7 cellular contexts compared by ENCODE assay signal in genomic region chr11:18526130-18526520, GRCh38. TPM values are rescaled to one million over a fixed set of nuclear protein-coding genes. Genes with fewer than 3 reads are reported as not detected.
DNase-seq lines count a peak whose midpoint lies in the region; ATAC-seq and TF ChIP-seq lines count a peak whose summit lies in the region.

No MANE protein-coding gene starts in this region.

- no peak for ATAC-seq in activated CD8-positive, alpha-beta T cell treated with anti-CD3 and anti-CD28 coated beads for 36 hours
- ATAC-seq in stimulated activated naive B cell treated with anti-CD40 and anti-IgM and Interleukin-4, amounts not matched to agents 10 μg/mL and 1 μg/mL and 100 μg/mL, for 72 hours (replicated peaks): no peak
- no peak for ATAC-seq in HG03095 (IDR thresholded peaks at IDR 0.05; ENCODE audit: unreplicated experiment)

- H3K9me3 Mint-ChIP-seq in activated CD8-positive, alpha-beta T cell treated with anti-CD3 and anti-CD28 coated beads for 36 hours: no peaks in the 10 kb centered on the region
- H3K9me3 Mint-ChIP-seq in stimulated activated naive B cell treated with anti-CD40 and anti-IgM and Interleukin-4, amounts not matched to agents 10 μg/mL and 1 μg/mL and 100 μg/mL, for 72 hours: no peaks in the 10 kb centered on the region

- H3K4me3 ChIP-seq in HFF-Myc (replicated peaks; ENCODE audit: low read depth, low read length) (peak overlapping the region; percentile 75), iPS-11a (ENCODE audit: low read depth, low read length) (peak overlapping the region; percentile 97)

- peaks cover 47% of the 10 kb centered on the region for H3K4me1 Mint-ChIP-seq in activated CD8-positive, alpha-beta T cell treated with anti-CD3 and anti-CD28 coated beads for 36 hours (ENCODE audit: low read depth)
- H3K4me1 Mint-ChIP-seq in stimulated activated naive B cell treated with anti-CD40 and anti-IgM and Interleukin-4, amounts not matched to agents 10 μg/mL and 1 μg/mL and 100 μg/mL, for 72 hours: peaks cover 13 to 38% of the 10 kb centered on the region in 2 donors

- H3K27ac Mint-ChIP-seq in activated CD8-positive, alpha-beta T cell treated with anti-CD3 and anti-CD28 coated beads for 36 hours: peak overlapping the region; percentile 99
- H3K27ac Mint-ChIP-seq in stimulated activated naive B cell treated with anti-CD40 and anti-IgM and Interleukin-4, amounts not matched to agents 10 μg/mL and 1 μg/mL and 100 μg/mL, for 72 hours: peak overlapping the region; percentile 99

- intact Hi-C loops in activated CD8-positive, alpha-beta T cell treated with anti-CD3 and anti-CD28 coated beads for 36 hours (cut with micrococcal nuclease): loop anchor here (5.0 kb wide), 1 partner anchor 204 kb away; the partner anchor contains the start of genes GTF2H1 and HPS5

- H3K4me3 Mint-ChIP-seq in activated CD8-positive, alpha-beta T cell treated with anti-CD3 and anti-CD28 coated beads for 36 hours: peak overlapping the region; percentile 90
- peak overlapping the region; percentile 94 to 98 for H3K4me3 Mint-ChIP-seq in stimulated activated naive B cell treated with anti-CD40 and anti-IgM and Interleukin-4, amounts not matched to agents 10 μg/mL and 1 μg/mL and 100 μg/mL, for 72 hours

- peaks cover 22% of the 10 kb centered on the region for H3K36me3 Mint-ChIP-seq in activated CD8-positive, alpha-beta T cell treated with anti-CD3 and anti-CD28 coated beads for 36 hours (ENCODE audit: low read depth)
- peaks cover 17 to 29% of the 10 kb centered on the region in 2 donors for H3K36me3 Mint-ChIP-seq in stimulated activated naive B cell treated with anti-CD40 and anti-IgM and Interleukin-4, amounts not matched to agents 10 μg/mL and 1 μg/mL and 100 μg/mL, for 72 hours

- H3K27me3 Mint-ChIP-seq in activated CD8-positive, alpha-beta T cell treated with anti-CD3 and anti-CD28 coated beads for 36 hours: no peaks in the 10 kb centered on the region
- H3K27me3 Mint-ChIP-seq in stimulated activated naive B cell treated with anti-CD40 and anti-IgM and Interleukin-4, amounts not matched to agents 10 μg/mL and 1 μg/mL and 100 μg/mL, for 72 hours: no peaks in the 10 kb centered on the region

- no peak for TF ChIP-seq CTCF in HFF-Myc (IDR thresholded peaks at IDR 0.05; ENCODE audit: low read depth, low read length, missing control alignments)
- TF ChIP-seq CTCF in activated CD8-positive, alpha-beta T cell treated with anti-CD3 and anti-CD28 coated beads for 36 hours (IDR thresholded peaks at IDR 0.05): no peak

- POLR2A ChIA-PET in activated CD8-positive, alpha-beta T cell treated with anti-CD3 and anti-CD28 coated beads for 36 hours (lab: Charles Lee): interaction anchor here (0.6 to 2.8 kb wide), 13 partner anchors 10 to 420 kb away, joined by 3 to 23 read pairs (median 6); partner anchors contain the start of genes GTF2H1, HPS5, LDHA and SPTY2D1

- DNase-seq in HFF-Myc (ENCODE audit: extremely low read depth, low read depth) (no peak), H4 (ENCODE audit: low spot score) (no peak)
- no peak for DNase-seq in activated CD8-positive, alpha-beta T cell treated with anti-CD3 and anti-CD28 coated beads for 36 hours
- no peak for DNase-seq in stimulated activated naive B cell treated with anti-CD40 and anti-IgM and Interleukin-4, amounts not matched to agents 10 μg/mL and 1 μg/mL and 100 μg/mL, for 72 hours
- no peak for DNase-seq in stimulated activated CD4-positive, alpha-beta T cell treated with anti-CD3 and anti-CD28 coated beads, Interleukin-1b, Interleukin-23, amount 100 ng/mL, for 48 hours

- CTCF ChIA-PET in activated CD8-positive, alpha-beta T cell treated with anti-CD3 and anti-CD28 coated beads for 36 hours (lab: Charles Lee): interaction anchor here (0.9 to 2.0 kb wide), 9 partner anchors 53 to 283 kb away, joined by 3 to 10 read pairs (median 4); partner anchors contain the start of gene UEVLD

RNA-seq across cellular contexts. Expression of gene TSG101, which starts 0.6 kb away (rescaled TPM):
- total RNA-seq in activated CD8-positive, alpha-beta T cell treated with anti-CD3 and anti-CD28 coated beads for 36 hours: 10 to 100 TPM; 34.0 to 37.4 TPM
- total RNA-seq in H4 (2014; rRNA removed; shearing (Covaris generic)): 125 and 144 TPM in 2 replicates
